Comparison of ENCODE assay signal across 9 cellular contexts in genomic region chr20:38825901-38826625, GRCh38. TPM values are rescaled to one million over a fixed set of nuclear protein-coding genes. Genes with fewer than 3 reads are reported as not detected.
A peak's percentile ranks its signal among the peaks of the same experiment; 100 is the strongest.
DNase-seq lines count a peak whose midpoint lies in the region; ATAC-seq and TF ChIP-seq lines count a peak whose summit lies in the region.
"Had no signal": no experiment of that assay in that cellular context is flagged by ENCODE, and none has a peak within 500 bp of the region (broad histone marks: within the 10 kb centered on the region; RNA-seq: fewer than 3 reads in every experiment).

No MANE protein-coding gene starts in this region.

- H3F3A ChIP-seq in SK-N-SH (replicated peaks; ENCODE audit: insufficient read depth) = no peaks in the 10 kb centered on the region

- ATAC-seq in HG02571 (IDR thresholded peaks at IDR 0.05; ENCODE audit: unreplicated experiment) = no peak

- no peaks in the 10 kb centered on the region for H3K4me1 ChIP-seq in testis
- H3K4me1 ChIP-seq in SK-N-SH (ENCODE audit: control insufficient read depth in 1 of 2, insufficient read depth in 2 of 2, low read depth in 1 of 2, low read length in 1 of 2) = peaks cover 0 to 20% of the 10 kb centered on the region in 2 experiments; a peak in 1 of 4 replicates

- no peak overlapping the region for H3K27ac ChIP-seq in testis
- no peak overlapping the region; a peak in 1 of 4 replicates for H3K27ac ChIP-seq in SK-N-SH (ENCODE audit: low read depth in 2 of 2, low read length in 1 of 2)

- no peak for TF ChIP-seq RAD21 in SK-N-SH (IDR thresholded peaks at IDR 0.05; ENCODE audit: low read length)

- intact Hi-C loops in testis (cut with DNase I; ENCODE audit: low total_unique reads) = no loop called here

- TF ChIP-seq EP300 in SK-N-SH (IDR thresholded peaks at IDR 0.05; ENCODE audit: borderline replicate concordance in 1 of 2, low read depth in 1 of 2, low read length in 1 of 2) = no peak

- H3K9me2 ChIP-seq in SK-N-SH = no peaks in the 10 kb centered on the region

- WGBS in testis, 2 donors = 31 to 42% methylated on average over 9 of the region's 9 CpGs
- 39% methylated on average over 9 of the region's 9 CpGs for WGBS in SK-N-SH (ENCODE audit: low lambda C conversion rate)

- H3K4me2 ChIP-seq in SK-N-SH = no peak overlapping the region

- no peaks in the 10 kb centered on the region for H3K79me2 ChIP-seq in SK-N-SH (ENCODE audit: insufficient read depth)

- TF ChIP-seq CTCF in HFF-Myc (IDR thresholded peaks at IDR 0.05; ENCODE audit: low read depth, low read length, missing control alignments) (no peak), fibroblast of the aortic adventitia (IDR thresholded peaks at IDR 0.05; ENCODE audit: insufficient read depth, low read length) (no peak), testis (IDR thresholded peaks at IDR 0.05) (no peak), SK-N-SH (IDR thresholded peaks at IDR 0.05) (no peak)

- no peaks in the 10 kb centered on the region for H3K27me3 ChIP-seq in testis
- no peaks in the 10 kb centered on the region for H3K27me3 ChIP-seq in SK-N-SH (ENCODE audit: insufficient read depth)

- H3K4me3 ChIP-seq in HFF-Myc (replicated peaks; ENCODE audit: low read depth, low read length) (no peak overlapping the region), fibroblast of the aortic adventitia (ENCODE audit: low read depth, low read length) (no peak overlapping the region), testis (no peak overlapping the region), SK-N-SH (ENCODE audit: low read depth in 2 of 2, low read length in 1 of 2) (no peak overlapping the region)

- H3K9ac ChIP-seq in SK-N-SH = no peak overlapping the region

- DNase-seq in Ammon's horn (ENCODE audit: low spot score) (peak; percentile 49), HFF-Myc (ENCODE audit: extremely low read depth, low read depth) (peak; percentile 19), NCI-H82 (lab: John Stamatoyannopoulos, UW) (peak; percentile 97), fibroblast of the aortic adventitia (ENCODE audit: low read depth) (peak; percentile 42), testis (no peak), SK-N-SH (no peak), hepatic stellate cell (ENCODE audit: low spot score) (no peak)
- DNase-seq: right cardiac atrium had no signal

- H3K9me3 ChIP-seq in testis (no peaks in the 10 kb centered on the region), SK-N-SH (no peaks in the 10 kb centered on the region)

- no peak overlapping the region for H2AFZ ChIP-seq in SK-N-SH (ENCODE audit: low read depth)

- H3K36me3 ChIP-seq in testis (ENCODE audit: low read depth, missing control alignments) = no peaks in the 10 kb centered on the region
- H3K36me3 ChIP-seq in SK-N-SH (replicated peaks in 1 of 2; ENCODE audit: control insufficient read depth in 1 of 2, insufficient read depth in 2 of 2, low read length in 1 of 2) = no peaks in the 10 kb centered on the region

- H4K20me1 ChIP-seq in SK-N-SH (ENCODE audit: insufficient read depth) = no peaks in the 10 kb centered on the region

- no peak for TF ChIP-seq POLR2A in testis (IDR thresholded peaks at IDR 0.05)

- CTCF ChIA-PET in SK-N-SH (lab: Yijun Ruan, JAX) = interaction anchor here (1.0 kb wide), 2 partner anchors 14 to 36 kb away, joined by 3 read pairs; no protein-coding TSS in a partner anchor

- POLR2A ChIA-PET in SK-N-SH (lab: Yijun Ruan, JAX) = no interaction called here

TF ChIP-seq in SK-N-SH, 30 proteins besides CTCF, POLR2A, EP300 and RAD21:
- no peak for TF ChIP-seq USF2 (IDR thresholded peaks at IDR 0.05; ENCODE audit: borderline replicate concordance, low read depth, low read length)
- no peak for TF ChIP-seq ELF1 (IDR thresholded peaks at IDR 0.05)
- TF ChIP-seq MAX (IDR thresholded peaks at IDR 0.05; ENCODE audit: low read depth) = no peak
- no peak for TF ChIP-seq MEF2A (IDR thresholded peaks at IDR 0.05; ENCODE audit: borderline replicate concordance, low read depth)
- no peak for TF ChIP-seq USF1 (IDR thresholded peaks at IDR 0.05; ENCODE audit: borderline replicate concordance, low read depth)

RNA-seq across cellular contexts. Expression of gene PPP1R16B, which starts 20.6 kb away (rescaled TPM):
- total RNA-seq in fibroblast of the aortic adventitia (ENCODE audit: low replicate concordance) (0.09 and 0.33 TPM in 2 replicates), testis (1 to 10 TPM; 1.2 to 1.3 TPM)
- polyA plus RNA-seq in testis (ENCODE audit: insufficient read depth, low read depth, low replicate concordance) (3.7 TPM), SK-N-SH (2012; rRNA removed) (0.28 and 0.91 TPM in 2 replicates)
- 0.49 and 1.1 TPM in 2 replicates for polyA plus RNA-seq in SK-N-SH (2012; cell fraction: cytosol; rRNA removed)
- polyA plus RNA-seq in SK-N-SH (2012; cell fraction: nucleus; rRNA removed) = 0.61 and 0.90 TPM in 2 replicates

Comparison
In these comparisons a context has a peak if more than half of its experiments do, and no peak if none do; other contexts are left out.
1. DNase-seq: peak in Ammon's horn (single experiment), HFF-Myc (single experiment), NCI-H82 (single experiment) and fibroblast of the aortic adventitia (single experiment); none in testis (single experiment), SK-N-SH (single experiment) and hepatic stellate cell (single experiment).